1 cellular context compared by ENCODE assay signal in genomic region chr5:134409321-134409720, GRCh38.
TF ChIP-seq lines count a peak whose summit lies in the region.

No MANE protein-coding gene starts in this region.

TF ChIP-seq in GM12878, 131 proteins besides CTCF, POLR2A, EP300 and RAD21:
- TF ChIP-seq SMAD5 (IDR thresholded peaks at IDR 0.05; ENCODE audit: low read depth): no peak
